21 cellular contexts compared by ENCODE assay signal in the genomic region with DNA sequence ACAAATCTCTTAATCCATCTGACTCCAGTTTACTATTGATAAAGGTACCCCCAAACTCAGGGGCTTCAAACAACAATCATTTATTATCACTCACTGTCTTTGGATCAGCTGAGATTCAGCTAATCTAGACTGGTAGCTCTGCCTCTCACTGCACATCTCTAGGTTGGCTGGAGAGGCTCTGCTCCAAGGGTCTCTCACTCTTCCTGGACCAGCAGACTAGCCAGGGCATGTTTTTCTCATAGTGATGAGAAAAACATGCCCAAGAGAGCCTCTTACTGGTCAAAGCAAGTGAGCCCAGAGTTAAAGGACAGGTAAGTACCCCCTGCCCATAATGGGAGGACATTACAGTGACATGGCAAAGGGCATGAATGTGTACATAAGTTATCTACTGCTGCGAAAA.
"Had no signal": no experiment of that assay in that cellular context is flagged by ENCODE, and none has a peak within 500 bp of the region (broad histone marks: within the 10 kb centered on the region; RNA-seq: fewer than 3 reads in every experiment).

No MANE protein-coding gene starts in this region.

- H3K27me3 Mint-ChIP-seq: activated B cell treated with CpG ODN at 0.5 μM for 24 hours; activated CD4-positive, alpha-beta T cell treated with anti-CD3 and anti-CD28 coated beads for 36 hours; activated naive CD8-positive, alpha-beta T cell treated with anti-CD3 and anti-CD28 coated beads for 36 hours; naive thymus-derived CD4-positive, alpha-beta T cell; stimulated activated memory B cell treated with anti-CD40 and anti-IgM and Interleukin-4, amounts not matched to agents 10 μg/mL and 1 μg/mL and 100 μg/mL, for 72 hours had no signal

- DNase-seq: activated B cell treated with CpG ODN at 0.5 μM for 24 hours; activated CD4-positive, alpha-beta T cell treated with anti-CD3 and anti-CD28 coated beads for 36 hours; activated CD4-positive, alpha-beta T cell treated with anti-CD3 and anti-CD28 coated beads, Interleukin-2, amount 50 U/mL, for 4 hours; activated CD8-positive, alpha-beta memory T cell treated with anti-CD3 and anti-CD28 coated beads for 24 hours; activated naive CD4-positive, alpha-beta T cell treated with Interleukin-2 at 50 U/mL for 16 hours; activated naive CD8-positive, alpha-beta T cell treated with anti-CD3 and anti-CD28 coated beads for 36 hours; activated T-cell treated with anti-CD3 and anti-CD28 coated beads, Interleukin-2, amount 50 U/mL, for 48 hours; cerebellar nuclear complex; heart left ventricle; islet precursor cell; lower lobe of right lung; naive thymus-derived CD4-positive, alpha-beta T cell; stimulated activated CD4-positive, alpha-beta T cell treated with anti-CD3 and anti-CD28 coated beads, Interleukin-2, amount 100 ng/mL, for 24 hours; stomach; transverse colon; uterus had no signal

- FAIRE-seq: small intestine, TTC549 had no signal

- H3K4me1 Mint-ChIP-seq: activated B cell treated with CpG ODN at 0.5 μM for 24 hours; activated CD4-positive, alpha-beta T cell treated with anti-CD3 and anti-CD28 coated beads for 36 hours; activated naive CD8-positive, alpha-beta T cell treated with anti-CD3 and anti-CD28 coated beads for 36 hours; stimulated activated memory B cell treated with anti-CD40 and anti-IgM and Interleukin-4, amounts not matched to agents 10 μg/mL and 1 μg/mL and 100 μg/mL, for 72 hours had no signal

- H3K27ac ChIP-seq: coronary artery, heart left ventricle, lower lobe of right lung, stomach, transverse colon, uterus had no signal

- H3K36me3 ChIP-seq: lower lobe of right lung, stomach, transverse colon, uterus had no signal

- H3K27ac Mint-ChIP-seq: activated B cell treated with CpG ODN at 0.5 μM for 24 hours; activated CD4-positive, alpha-beta T cell treated with anti-CD3 and anti-CD28 coated beads for 36 hours; activated naive CD8-positive, alpha-beta T cell treated with anti-CD3 and anti-CD28 coated beads for 36 hours; naive thymus-derived CD4-positive, alpha-beta T cell; stimulated activated memory B cell treated with anti-CD40 and anti-IgM and Interleukin-4, amounts not matched to agents 10 μg/mL and 1 μg/mL and 100 μg/mL, for 72 hours had no signal

- H3K9me3 ChIP-seq: lower lobe of right lung, stomach, transverse colon, uterus had no signal

- H3K4me1 ChIP-seq: lower lobe of right lung, stomach, uterus had no signal

- H3K4me3 ChIP-seq: coronary artery, heart left ventricle, lower lobe of right lung, stomach, transverse colon, uterus had no signal

- H3K27me3 ChIP-seq: heart left ventricle, stomach, transverse colon, uterus had no signal

- H3K4me3 Mint-ChIP-seq: activated B cell treated with CpG ODN at 0.5 μM for 24 hours; activated CD4-positive, alpha-beta T cell treated with anti-CD3 and anti-CD28 coated beads for 36 hours; activated naive CD8-positive, alpha-beta T cell treated with anti-CD3 and anti-CD28 coated beads for 36 hours; naive thymus-derived CD4-positive, alpha-beta T cell; neural crest cell; stimulated activated memory B cell treated with anti-CD40 and anti-IgM and Interleukin-4, amounts not matched to agents 10 μg/mL and 1 μg/mL and 100 μg/mL, for 72 hours had no signal

- ATAC-seq: activated CD4-positive, alpha-beta T cell treated with anti-CD3 and anti-CD28 coated beads for 36 hours; heart left ventricle; lower lobe of right lung; naive thymus-derived CD4-positive, alpha-beta T cell; stimulated activated memory B cell treated with anti-CD40 and anti-IgM and Interleukin-4, amounts not matched to agents 10 μg/mL and 1 μg/mL and 100 μg/mL, for 72 hours had no signal
